ENCODE assay signal across 8 cellular contexts in the genomic region with DNA sequence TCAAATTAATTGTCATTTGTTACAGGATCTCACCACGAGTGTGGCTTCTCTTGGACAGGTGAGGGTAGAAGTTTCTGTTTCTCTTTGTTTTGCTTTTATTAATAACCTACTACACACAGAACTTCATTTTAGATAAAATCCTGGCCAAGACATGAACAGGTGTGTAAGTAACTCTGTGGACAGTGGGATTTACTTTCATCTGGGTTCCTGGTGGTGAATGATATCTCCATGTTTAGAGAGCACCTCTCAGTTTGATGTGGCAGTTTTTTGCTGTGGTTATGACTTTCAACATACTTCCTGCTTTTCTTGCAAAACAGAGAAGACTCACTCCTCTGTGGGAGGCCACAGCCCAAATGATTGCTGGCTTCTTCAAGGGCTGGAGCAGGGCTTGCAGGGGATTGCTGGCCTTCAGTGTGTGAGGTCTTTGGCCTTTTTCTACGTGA.
A peak's percentile ranks its signal among the peaks of the same experiment; 100 is the strongest.
DNase-seq lines count a peak whose midpoint lies in the region; ATAC-seq and TF ChIP-seq lines count a peak whose summit lies in the region.

No MANE protein-coding gene starts in this region.

- no peak for TF ChIP-seq CTCF in smooth muscle cell (IDR thresholded peaks at IDR 0.05; ENCODE audit: borderline replicate concordance, insufficient read depth, poor library complexity, severe bottlenecking)

- no peaks in the 10 kb centered on the region for H3K9me3 ChIP-seq in smooth muscle cell (replicated peaks; ENCODE audit: low read depth)

- peak overlapping the region; percentile 66 for H3K27ac ChIP-seq in smooth muscle cell (ENCODE audit: low read depth)

- in situ Hi-C loops in G401 (cut with HindIII; ENCODE audit: low sequenced_read_pairs) = no loop called here

- ATAC-seq in GM18861 (IDR thresholded peaks at IDR 0.05; ENCODE audit: unreplicated experiment) (peak; percentile 38), HG02981 (IDR thresholded peaks at IDR 0.05; ENCODE audit: unreplicated experiment) (peak; percentile 43), T-cell (replicated peaks in 1 of 4) (peak; percentile 88 to 94 (median 93))
- peak; percentile 81 for ATAC-seq in effector memory CD8-positive, alpha-beta T cell (replicated peaks)

- peak overlapping the region; percentile 62 for H2AFZ ChIP-seq in smooth muscle cell (ENCODE audit: low read depth)

- H3K4me3 Mint-ChIP-seq in T-cell = peak overlapping the region; percentile 7 to 69 (median 46)
- H3K4me3 Mint-ChIP-seq in effector memory CD8-positive, alpha-beta T cell = peak overlapping the region; percentile 69 to 70

- no peaks in the 10 kb centered on the region for H3K36me3 ChIP-seq in smooth muscle cell (ENCODE audit: low read depth)

- H3K27me3 ChIP-seq in smooth muscle cell (ENCODE audit: low read depth) = no peaks in the 10 kb centered on the region

- H3K4me1 Mint-ChIP-seq in T-cell = peaks cover 32 to 59% (median 38%) of the 10 kb centered on the region in 3 donors
- peaks cover 51 to 53% of the 10 kb centered on the region in 2 donors for H3K4me1 Mint-ChIP-seq in effector memory CD8-positive, alpha-beta T cell (ENCODE audit: low read depth in 2 of 2)

- peaks cover 0 to 3% of the 10 kb centered on the region in 2 donors for H3K27me3 Mint-ChIP-seq in T-cell
- no peaks in the 10 kb centered on the region for H3K27me3 Mint-ChIP-seq in effector memory CD8-positive, alpha-beta T cell

- H3K36me3 Mint-ChIP-seq in T-cell = no peaks in the 10 kb centered on the region
- peaks cover 6% of the 10 kb centered on the region for H3K36me3 Mint-ChIP-seq in effector memory CD8-positive, alpha-beta T cell (ENCODE audit: insufficient read depth)

- POLR2A ChIA-PET in T-cell (lab: Charles Lee) = interaction anchor here in 1 of 2 donors (0.7 kb wide), 1 partner anchor 454 kb away, joined by 4 read pairs; no protein-coding TSS in a partner anchor

- no peaks in the 10 kb centered on the region for H4K20me1 ChIP-seq in smooth muscle cell (ENCODE audit: low read depth)

- H3K9ac ChIP-seq in smooth muscle cell (ENCODE audit: low read depth) = no peak overlapping the region

- no peaks in the 10 kb centered on the region for H3K79me2 ChIP-seq in smooth muscle cell (ENCODE audit: low read depth)

- H3K4me1 ChIP-seq in smooth muscle cell (ENCODE audit: low read depth) = no peaks in the 10 kb centered on the region

- peak overlapping the region; percentile 94 to 97 for H3K27ac Mint-ChIP-seq in T-cell
- peak overlapping the region; percentile 94 to 99 for H3K27ac Mint-ChIP-seq in effector memory CD8-positive, alpha-beta T cell

- H3F3A ChIP-seq in smooth muscle cell (ENCODE audit: low read depth) = peaks cover 14% of the 10 kb centered on the region

- no peak overlapping the region for H3K4me3 ChIP-seq in smooth muscle cell

- CTCF ChIA-PET in T-cell (lab: Charles Lee) = interaction anchor here (0.6 to 2.7 kb wide), 4 partner anchors 19 to 271 kb away, joined by 3 to 10 read pairs (median 5); no protein-coding TSS in a partner anchor

- WGBS in smooth muscle cell (ENCODE audit: low lambda C conversion rate) = 63% methylated on average over 2 of the region's 2 CpGs

- peak overlapping the region; percentile 5 for H3K4me2 ChIP-seq in smooth muscle cell

- DNase-seq in T-cell (peak in 15 of 34 experiments; percentile 11 to 49 (median 30)), smooth muscle cell (lab: John Stamatoyannopoulos, UW; ENCODE audit: unreplicated experiment) (no peak), kidney glomerular epithelial cell (lab: John Stamatoyannopoulos, UW) (no peak), DMS153 (lab: John Stamatoyannopoulos, UW) (no peak), G401 (ENCODE audit: low spot score) (no peak)
- no peak for DNase-seq in effector memory CD8-positive, alpha-beta T cell

- peaks cover 6 to 9% (median 7%) of the 10 kb centered on the region in 3 donors for H3K9me3 Mint-ChIP-seq in T-cell
- H3K9me3 Mint-ChIP-seq in effector memory CD8-positive, alpha-beta T cell = peaks cover 0 to 2% of the 10 kb centered on the region in 2 donors

Comparison
In these comparisons a context has a peak if more than half of its experiments do, and no peak if none do; other contexts are left out.
1. ATAC-seq: peak in every context shown above with its lines; median percentile 93 in T-cell; 81 in effector memory CD8-positive, alpha-beta T cell; 43 in HG02981; 38 in GM18861.